ENCODE assay signal across 16 cellular contexts in the genomic region with DNA sequence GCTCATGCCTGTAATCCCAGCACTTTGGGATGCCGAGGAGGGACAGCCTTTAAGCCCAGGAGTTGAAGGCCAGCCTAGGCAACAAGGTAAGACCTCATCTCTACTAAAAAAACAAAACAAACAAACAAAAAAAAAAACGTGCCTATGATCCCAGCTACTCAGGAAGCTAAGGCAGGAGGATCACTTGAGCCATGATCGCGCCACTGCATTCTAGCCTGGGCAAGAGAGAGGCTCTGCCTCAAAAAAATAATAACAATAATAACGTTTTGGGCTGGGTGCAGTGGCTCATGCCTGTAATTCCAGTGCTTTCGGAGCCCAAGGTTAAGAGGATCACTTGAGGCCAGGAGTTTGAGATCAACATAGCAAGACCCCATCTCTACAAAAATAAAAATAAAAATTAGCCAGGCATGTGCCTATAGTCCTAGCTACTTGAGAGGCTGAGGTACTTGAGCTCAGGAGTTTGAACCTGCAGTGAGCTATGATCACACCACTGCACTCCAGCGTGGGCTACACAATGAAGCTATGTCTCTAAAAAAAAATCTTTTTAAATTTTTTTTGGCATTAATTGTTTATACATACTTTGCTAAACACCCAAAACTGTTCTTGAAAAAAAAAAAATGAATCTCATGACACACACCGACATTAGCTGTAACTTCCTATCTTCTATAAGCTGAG.
"Had no signal": no experiment of that assay in that cellular context is flagged by ENCODE, and none has a peak within 500 bp of the region (broad histone marks: within the 10 kb centered on the region; RNA-seq: fewer than 3 reads in every experiment).

No MANE protein-coding gene starts in this region.

- H3K27me3 ChIP-seq: brain microvascular endothelial cell, testis had no signal

- ATAC-seq: left lung, right cardiac atrium, T-cell had no signal

- H3K27ac Mint-ChIP-seq: activated CD4-positive, alpha-beta T cell treated with anti-CD3 and anti-CD28 coated beads, Interleukin-2, amount 10 ng/mL, durations not matched to agents 7 days and 5 days; T-cell had no signal

- H3K36me3 ChIP-seq: brain microvascular endothelial cell, left lung, prostate gland, stomach had no signal

- H3K4me3 ChIP-seq: coronary artery, left lung, prostate gland, smooth muscle cell, stomach had no signal

- H3K4me2 ChIP-seq: smooth muscle cell had no signal

- H3K27me3 Mint-ChIP-seq: central memory CD8-positive, alpha-beta T cell; T-cell had no signal

- H3K4me1 ChIP-seq: prostate gland had no signal

- H3K9me3 Mint-ChIP-seq: activated CD4-positive, alpha-beta T cell treated with anti-CD3 and anti-CD28 coated beads, Interleukin-2, amount 10 ng/mL, durations not matched to agents 7 days and 5 days; central memory CD8-positive, alpha-beta T cell; mesothelial cell of epicardium; T-cell had no signal

- H3K27ac ChIP-seq: brain microvascular endothelial cell, coronary artery, left lung, prostate gland, stomach, testis had no signal

- H3K9me3 ChIP-seq: left lung, prostate gland, stomach, testis had no signal

- DNase-seq: activated CD4-positive, alpha-beta T cell treated with anti-CD3 and anti-CD28 coated beads, Interleukin-2, amount 10 ng/mL, durations not matched to agents 7 days and 5 days; activated CD8-positive, alpha-beta memory T cell treated with anti-CD3 and anti-CD28 coated beads, Interleukin-2, amount 50 U/mL, for 4 hours; activated naive CD4-positive, alpha-beta T cell treated with Interleukin-2 at 50 U/mL for 16 hours; brain microvascular endothelial cell; left lung; stimulated activated CD4-positive, alpha-beta T cell treated with anti-CD3 and anti-CD28 coated beads, Interleukin-4, amount 100 ng/mL, for 1 hour; stomach; T-cell; T-helper 9 cell; testis had no signal
